In genomic region chr19:19078801-19079200, GRCh38 we compare ENCODE assay signal across 17 cellular contexts. TPM values are rescaled to one million over a fixed set of nuclear protein-coding genes. Genes with fewer than 3 reads are reported as not detected.
DNase-seq lines count a peak whose midpoint lies in the region; ATAC-seq and TF ChIP-seq lines count a peak whose summit lies in the region.
"Had no signal": no experiment of that assay in that cellular context is flagged by ENCODE, and none has a peak within 500 bp of the region (broad histone marks: within the 10 kb centered on the region; RNA-seq: fewer than 3 reads in every experiment).

No MANE protein-coding gene starts in this region.

- H3K9me3 ChIP-seq in left ventricle myocardium inferior (replicated peaks) (no peaks in the 10 kb centered on the region), mesenchymal stem cell (ENCODE audit: control insufficient read depth, low read length) (no peaks in the 10 kb centered on the region)
- H3K9me3 ChIP-seq: BLaER1 had no signal

- no peak overlapping the region for H2AK5ac ChIP-seq in mesenchymal stem cell (ENCODE audit: low read length, severe bottlenecking)

- no peak overlapping the region for H2BK15ac ChIP-seq in mesenchymal stem cell (ENCODE audit: low read depth, poor library complexity, severe bottlenecking)

- H3K4me3 ChIP-seq in left ventricle myocardium inferior (no peak overlapping the region), foreskin fibroblast (ENCODE audit: low read depth in 1 of 2, low read length in 2 of 2) (no peak overlapping the region), mesenchymal stem cell (ENCODE audit: insufficient read depth in 1 of 2, low read depth in 1 of 2, low read length in 2 of 2) (no peak overlapping the region)
- H3K4me3 ChIP-seq: BLaER1, GM23338 had no signal

- H2BK5ac ChIP-seq in mesenchymal stem cell (ENCODE audit: low read depth, low read length, poor library complexity, severe bottlenecking): no peak overlapping the region

- no peak overlapping the region for H3K27ac ChIP-seq in left ventricle myocardium inferior (replicated peaks)
- H3K27ac ChIP-seq in mesenchymal stem cell (ENCODE audit: low read length, poor library complexity, severe bottlenecking): no peak overlapping the region
- H3K27ac ChIP-seq: BLaER1, HL-60 had no signal

- H3K9ac ChIP-seq in mesenchymal stem cell (ENCODE audit: low read length): no peak overlapping the region
- H3K9ac ChIP-seq: BLaER1 had no signal

- 100% methylated on average over 3 of the region's 6 CpGs for WGBS in mesenchymal stem cell

- H3K4me1 ChIP-seq in left ventricle myocardium inferior (peaks cover 32% of the 10 kb centered on the region), mesenchymal stem cell (ENCODE audit: control insufficient read depth, insufficient read depth, low read depth, low read length) (no peaks in the 10 kb centered on the region)

- H2AFZ ChIP-seq in mesenchymal stem cell (ENCODE audit: low read depth, low read length): no peak overlapping the region
- H2AFZ ChIP-seq: GM23338 had no signal

- intact Hi-C loops in Right ventricle myocardium inferior (cut with DNase I) (no loop called here), left ventricle myocardium inferior (cut with micrococcal nuclease) (no loop called here)

- no peak overlapping the region for H2BK120ac ChIP-seq in mesenchymal stem cell (ENCODE audit: low read depth, low read length)

- H2BK12ac ChIP-seq in mesenchymal stem cell (ENCODE audit: low read length in 2 of 2): no peak overlapping the region

- no peak overlapping the region for H3K4me2 ChIP-seq in mesenchymal stem cell (ENCODE audit: low read length, poor library complexity, severe bottlenecking)
- H3K4me2 ChIP-seq: BLaER1, GM23338 had no signal

- H3K36me3 ChIP-seq in left ventricle myocardium inferior (peaks cover 7% of the 10 kb centered on the region), mesenchymal stem cell (ENCODE audit: control insufficient read depth in 1 of 2, insufficient read depth in 2 of 2, low read depth in 1 of 2, low read length in 2 of 2) (peaks cover 0 to 12% of the 10 kb centered on the region in 2 experiments)

- no peak overlapping the region for H3K23ac ChIP-seq in mesenchymal stem cell (ENCODE audit: low read length in 2 of 2)

- no peak overlapping the region for H3K4ac ChIP-seq in mesenchymal stem cell (ENCODE audit: low read depth in 1 of 2, low read length in 2 of 2)

- no peak overlapping the region for H4K8ac ChIP-seq in mesenchymal stem cell (ENCODE audit: low read length)

- no peak overlapping the region for H4K91ac ChIP-seq in mesenchymal stem cell (ENCODE audit: low read length)

- H3K27me3 ChIP-seq in left ventricle myocardium inferior (ENCODE audit: low read depth): no peaks in the 10 kb centered on the region
- H3K27me3 ChIP-seq in mesenchymal stem cell (ENCODE audit: control insufficient read depth in 1 of 2, insufficient read depth in 1 of 2, low read length in 2 of 2): no peaks in the 10 kb centered on the region
- H3K27me3 ChIP-seq: BLaER1 had no signal

- H3K14ac ChIP-seq in mesenchymal stem cell (ENCODE audit: low read length in 2 of 2): no peak overlapping the region

- ATAC-seq in Right ventricle myocardium inferior (no peak), GM21723 (IDR thresholded peaks at IDR 0.05; ENCODE audit: unreplicated experiment) (no peak)
- ATAC-seq: GM23338 had no signal

- H3K18ac ChIP-seq in mesenchymal stem cell (ENCODE audit: low read depth in 1 of 2, low read length in 2 of 2): no peak overlapping the region

- peak; percentile 23 for DNase-seq in Right ventricle myocardium inferior (ENCODE audit: missing footprints)
- DNase-seq in left ventricle myocardium inferior: no peak
- peak; percentile 14 for DNase-seq in amniotic epithelial cell (ENCODE audit: low read depth)
- peak; percentile 29 to 64 for DNase-seq in foreskin fibroblast
- no peak for DNase-seq in NCI-H510A treated with DMSO at 0.1 percent for 48 hours (lab: John Stamatoyannopoulos, UW)
- DNase-seq in mesenchymal stem cell: no peak
- DNase-seq in activated gamma-delta T cell treated with Interleukin-2 at 50 U/mL for 16 hours: no peak
- DNase-seq: 8988T; Calu3; CD4-positive, alpha-beta memory T cell; DMS79 treated with DMSO at 0.1 percent for 48 hours; GF-D8; HCEC 1CT had no signal

- peaks cover 17% of the 10 kb centered on the region for H3K79me1 ChIP-seq in mesenchymal stem cell (replicated peaks; ENCODE audit: low read length, poor library complexity, severe bottlenecking)

- TF ChIP-seq CTCF in left ventricle myocardium inferior (IDR thresholded peaks at IDR 0.05; ENCODE audit: borderline replicate concordance): no peak
- TF ChIP-seq CTCF in foreskin fibroblast (IDR thresholded peaks at IDR 0.05; ENCODE audit: low read depth, low read length): no peak

RNA-seq across cellular contexts. Expression of gene SLC25A42, which starts 15.0 kb away (rescaled TPM):
- 30.9 TPM for total RNA-seq in Right ventricle myocardium inferior
- 27.2 TPM for total RNA-seq in left ventricle myocardium inferior
- polyA plus RNA-seq in mesenchymal stem cell (2013, experiment 1 of 2): 8.1 TPM
- polyA plus RNA-seq in mesenchymal stem cell (2013, experiment 2 of 2): 7.2 TPM

RNA-seq across cellular contexts. Expression of gene ARMC6, which starts 45.4 kb away (rescaled TPM):
- total RNA-seq in Right ventricle myocardium inferior: 13.6 TPM
- 15.0 TPM for total RNA-seq in left ventricle myocardium inferior
- 13.3 TPM for polyA plus RNA-seq in mesenchymal stem cell (2013, experiment 1 of 2)
- polyA plus RNA-seq in mesenchymal stem cell (2013, experiment 2 of 2): 13.5 TPM

RNA-seq across cellular contexts. Expression of gene SUGP2, which starts 45.5 kb away (rescaled TPM):
- 68.5 TPM for total RNA-seq in Right ventricle myocardium inferior
- total RNA-seq in left ventricle myocardium inferior: 68.2 TPM
- 45.8 TPM for polyA plus RNA-seq in mesenchymal stem cell (2013, experiment 1 of 2)
- 43.4 TPM for polyA plus RNA-seq in mesenchymal stem cell (2013, experiment 2 of 2)

RNA-seq across cellular contexts. Expression of gene TMEM161A, which starts 59.5 kb away (rescaled TPM):
- total RNA-seq in Right ventricle myocardium inferior: 23.5 TPM
- total RNA-seq in left ventricle myocardium inferior: 22.9 TPM
- polyA plus RNA-seq in mesenchymal stem cell (2013, experiment 1 of 2): 21.4 TPM
- polyA plus RNA-seq in mesenchymal stem cell (2013, experiment 2 of 2): 21.0 TPM

Comparison
In these comparisons a context has a peak if more than half of its experiments do, and no peak if none do; other contexts are left out.
1. DNase-seq: peak in Right ventricle myocardium inferior (single experiment), amniotic epithelial cell (single experiment) and foreskin fibroblast (2 of 2); none in left ventricle myocardium inferior (single experiment), NCI-H510A treated with DMSO at 0.1 percent for 48 hours (single experiment), mesenchymal stem cell (single experiment) and activated gamma-delta T cell treated with Interleukin-2 at 50 U/mL for 16 hours (single experiment).